In genomic region chr1:164613176-164613575, GRCh38 we compare ENCODE assay signal across 11 cellular contexts. TPM values are rescaled to one million over a fixed set of nuclear protein-coding genes. Genes with fewer than 3 reads are reported as not detected.
DNase-seq lines count a peak whose midpoint lies in the region; ATAC-seq, FAIRE-seq and TF ChIP-seq lines count a peak whose summit lies in the region.
"Had no signal": no experiment of that assay in that cellular context is flagged by ENCODE, and none has a peak within 500 bp of the region (broad histone marks: within the 10 kb centered on the region; RNA-seq: fewer than 3 reads in every experiment).

No MANE protein-coding gene starts in this region.

- no peaks in the 10 kb centered on the region for H3K27me3 ChIP-seq in cardiac muscle cell
- no peaks in the 10 kb centered on the region for H3K27me3 ChIP-seq in H1 (replicated peaks in 1 of 4; ENCODE audit: control insufficient read depth in 3 of 4, extremely low read depth in 1 of 4, insufficient read depth in 3 of 4, low read length in 3 of 4)
- H3K27me3 ChIP-seq in uterus: no peaks in the 10 kb centered on the region
- H3K27me3 ChIP-seq: dorsolateral prefrontal cortex had no signal

- H3K36me3 Mint-ChIP-seq in activated naive CD4-positive, alpha-beta T cell treated with anti-CD3 and anti-CD28 coated beads, Interleukin-2, amount 10 ng/mL, durations not matched to agents 7 days and 5 days: no peaks in the 10 kb centered on the region
- H3K36me3 Mint-ChIP-seq: activated naive CD4-positive, alpha-beta T cell treated with anti-CD3 and anti-CD28 coated beads, Interleukin-2, amount 50 U/mL, for 24 hours had no signal

- ATAC-seq in HG02588 (IDR thresholded peaks at IDR 0.05; ENCODE audit: unreplicated experiment): no peak

- peaks cover 23 to 28% of the 10 kb centered on the region in 2 experiments for H4K20me1 ChIP-seq in H1 (replicated peaks in 1 of 2; ENCODE audit: control insufficient read depth in 1 of 2, insufficient read depth in 2 of 2, low read length in 2 of 2)

- H3K4me3 ChIP-seq in cardiac muscle cell: no peak overlapping the region
- no peak overlapping the region for H3K4me3 ChIP-seq in H1 (ENCODE audit: extremely low read depth in 1 of 4, insufficient read depth in 2 of 4, low read depth in 3 of 4, low read length in 4 of 4)
- H3K4me3 ChIP-seq in uterus: no peak overlapping the region
- H3K4me3 ChIP-seq: dorsolateral prefrontal cortex had no signal

- H2BK5ac ChIP-seq in H1 (ENCODE audit: low read depth, low read length): peak overlapping the region; percentile 35; the same call in 1 of the 2 replicates

- H3K36me3 ChIP-seq in cardiac muscle cell (no peaks in the 10 kb centered on the region), H1 (ENCODE audit: control insufficient read depth in 2 of 4, insufficient read depth in 4 of 4, low read length in 3 of 4) (no peaks in the 10 kb centered on the region; a peak in 1 of 8 replicates), uterus (no peaks in the 10 kb centered on the region)

- peaks cover 13 to 97% of the 10 kb centered on the region in 2 experiments for H3K79me2 ChIP-seq in H1 (ENCODE audit: control insufficient read depth in 1 of 2, insufficient read depth in 2 of 2, low read length in 2 of 2)

- no peak overlapping the region for H3K18ac ChIP-seq in H1 (ENCODE audit: extremely low read depth, low read length)

- TF ChIP-seq CTCF in cardiac muscle cell (IDR thresholded peaks at IDR 0.05; ENCODE audit: low read depth, low read length) (no peak), H1 (IDR thresholded peaks at IDR 0.05; ENCODE audit: control extremely low read depth in 1 of 3, insufficient read depth in 1 of 3, low read depth in 1 of 3, low read length in 3 of 3) (no peak), uterus (IDR thresholded peaks at IDR 0.05) (no peak)

- no peak overlapping the region for H4K8ac ChIP-seq in H1 (ENCODE audit: extremely low read depth, insufficient read depth, low read length)

- no peak overlapping the region for H2BK120ac ChIP-seq in H1 (replicated peaks; ENCODE audit: low read depth, low read length)

- H2AK5ac ChIP-seq in H1 (ENCODE audit: low read depth, low read length): peak overlapping the region; percentile 82; the same call in 1 of the 2 replicates

- H3K4me1 ChIP-seq in cardiac muscle cell (ENCODE audit: low read depth): peaks cover 45% of the 10 kb centered on the region
- peaks cover 19 to 57% (median 43%) of the 10 kb centered on the region in 4 experiments for H3K4me1 ChIP-seq in H1 (replicated peaks in 1 of 4; ENCODE audit: control insufficient read depth in 3 of 4, insufficient read depth in 4 of 4, low read length in 3 of 4)
- H3K4me1 ChIP-seq in uterus: peaks cover 14 to 32% of the 10 kb centered on the region in 2 donors

- H3K4me1 Mint-ChIP-seq in activated naive CD4-positive, alpha-beta T cell treated with anti-CD3 and anti-CD28 coated beads, Interleukin-2, amount 10 ng/mL, durations not matched to agents 7 days and 5 days: no peaks in the 10 kb centered on the region
- H3K4me1 Mint-ChIP-seq: activated naive CD4-positive, alpha-beta T cell treated with anti-CD3 and anti-CD28 coated beads, Interleukin-2, amount 50 U/mL, for 24 hours had no signal

- DNase-seq in cardiac muscle cell (ENCODE audit: low read depth in 1 of 2, low spot score in 1 of 2): no peak
- no peak for DNase-seq in cardiac septum (ENCODE audit: low spot score)
- no peak for DNase-seq in H1 (ENCODE audit: low read depth in 1 of 2, low spot score in 2 of 2)
- DNase-seq in mucosa of gallbladder (ENCODE audit: low spot score): peak; percentile 67
- no peak for DNase-seq in uterus
- no peak for DNase-seq in activated naive CD4-positive, alpha-beta T cell treated with anti-CD3 and anti-CD28 coated beads, Interleukin-2, amount 10 ng/mL, durations not matched to agents 7 days and 5 days
- DNase-seq in NCI-H146 (lab: John Stamatoyannopoulos, UW): no peak
- DNase-seq: dorsolateral prefrontal cortex had no signal

- H3K27ac ChIP-seq in cardiac muscle cell (peak overlapping the region; percentile 37), H1 (ENCODE audit: low read depth, low read length) (no peak overlapping the region), uterus (peak overlapping the region; percentile 75 to 83)
- H3K27ac ChIP-seq: dorsolateral prefrontal cortex had no signal

- H3K4me2 ChIP-seq in H1 (ENCODE audit: insufficient read depth in 1 of 2, low read depth in 2 of 2, low read length in 2 of 2): peak overlapping the region in 1 of 2 experiments; percentile 30; a peak in 2 of 4 replicates

- H3K4me3 Mint-ChIP-seq in activated naive CD4-positive, alpha-beta T cell treated with anti-CD3 and anti-CD28 coated beads, Interleukin-2, amount 10 ng/mL, durations not matched to agents 7 days and 5 days: no peak overlapping the region
- H3K4me3 Mint-ChIP-seq: activated naive CD4-positive, alpha-beta T cell treated with anti-CD3 and anti-CD28 coated beads, Interleukin-2, amount 50 U/mL, for 24 hours had no signal

- no peak overlapping the region for H3K27ac Mint-ChIP-seq in activated naive CD4-positive, alpha-beta T cell treated with anti-CD3 and anti-CD28 coated beads, Interleukin-2, amount 10 ng/mL, durations not matched to agents 7 days and 5 days
- H3K27ac Mint-ChIP-seq: activated naive CD4-positive, alpha-beta T cell treated with anti-CD3 and anti-CD28 coated beads, Interleukin-2, amount 50 U/mL, for 24 hours had no signal

- no peak overlapping the region for H3K23ac ChIP-seq in H1 (ENCODE audit: insufficient read length)

- TF ChIP-seq POLR2A in H1 (IDR thresholded peaks at IDR 0.05; ENCODE audit: control extremely low read depth in 1 of 2, low read depth in 2 of 2, low read length in 2 of 2) (no peak), uterus (IDR thresholded peaks at IDR 0.05) (no peak)

- no peaks in the 10 kb centered on the region for H3K27me3 Mint-ChIP-seq in activated naive CD4-positive, alpha-beta T cell treated with anti-CD3 and anti-CD28 coated beads, Interleukin-2, amount 10 ng/mL, durations not matched to agents 7 days and 5 days
- H3K27me3 Mint-ChIP-seq: activated naive CD4-positive, alpha-beta T cell treated with anti-CD3 and anti-CD28 coated beads, Interleukin-2, amount 50 U/mL, for 24 hours had no signal

- no peaks in the 10 kb centered on the region for H3K9me3 Mint-ChIP-seq in activated naive CD4-positive, alpha-beta T cell treated with anti-CD3 and anti-CD28 coated beads, Interleukin-2, amount 10 ng/mL, durations not matched to agents 7 days and 5 days
- H3K9me3 Mint-ChIP-seq: activated naive CD4-positive, alpha-beta T cell treated with anti-CD3 and anti-CD28 coated beads, Interleukin-2, amount 50 U/mL, for 24 hours had no signal

- H3K14ac ChIP-seq in H1 (ENCODE audit: insufficient read length): no peak overlapping the region

- no peak overlapping the region for H3K9ac ChIP-seq in H1 (replicated peaks in 1 of 4; ENCODE audit: extremely low read depth in 1 of 4, low read depth in 3 of 4, low read length in 3 of 4)

- TF ChIP-seq RAD21 in H1 (IDR thresholded peaks at IDR 0.05 in 1 of 2, conservative IDR thresholded peaks at IDR 0.05 in 1 of 2; ENCODE audit: low read depth in 2 of 2, low read length in 2 of 2): no peak

- CTCF ChIA-PET in H1 (lab: Charles Lee; ENCODE audit: partially characterized antibody): interaction anchor here (0.6 to 3.5 kb wide), 5 partner anchors 10 to 296 kb away, joined by 3 to 16 read pairs (median 5); no protein-coding TSS in a partner anchor
- CTCF ChIA-PET in activated naive CD4-positive, alpha-beta T cell treated with anti-CD3 and anti-CD28 coated beads, Interleukin-2, amount 10 ng/mL, durations not matched to agents 7 days and 5 days (lab: Charles Lee): no interaction called here

- peak overlapping the region; percentile 65 for H2BK12ac ChIP-seq in H1 (ENCODE audit: low read depth, low read length)

- H2BK20ac ChIP-seq in H1 (ENCODE audit: low read length): no peak overlapping the region

- H4K5ac ChIP-seq in H1 (ENCODE audit: insufficient read length, low read depth, low read length): no peak overlapping the region

- no peaks in the 10 kb centered on the region; the same call in 1 of the 2 replicates for H3K23me2 ChIP-seq in H1 (ENCODE audit: low read depth, low read length)

- no peak for TF ChIP-seq EP300 in H1 (IDR thresholded peaks at IDR 0.05; ENCODE audit: borderline replicate concordance in 1 of 2, low read depth in 2 of 2, low read length in 2 of 2)

- WGBS in H1 (ENCODE audit: extremely low coverage in 1 of 2, insufficient coverage in 1 of 2, insufficient read length in 1 of 2, insufficient replicate concordance in 2 of 2, low coverage in 1 of 2, low lambda C conversion rate in 2 of 2, missing lambda C conversion rate in 1 of 2), 2 experiments: 68% methylated on average over 3 of the region's 3 CpGs; no CpG with 5 or more reads in 1 of the 2 experiments

- POLR2A ChIA-PET in H1 (lab: Charles Lee; ENCODE audit: partially characterized antibody): interaction anchor here (0.9 to 2.9 kb wide), 3 partner anchors 11 to 64 kb away, joined by 3 to 15 read pairs (median 3); no protein-coding TSS in a partner anchor

- peaks cover 5% of the 10 kb centered on the region for H3K79me1 ChIP-seq in H1 (ENCODE audit: low read depth, low read length)

- H3K4ac ChIP-seq in H1 (replicated peaks; ENCODE audit: insufficient read length, low read depth, low read length): no peak overlapping the region

- 0 out of 2 replicates have a peak overlapping the region, but pooled peaks have one; percentile 67 for H2BK15ac ChIP-seq in H1 (ENCODE audit: low read length)

- H4K91ac ChIP-seq in H1 (replicated peaks; ENCODE audit: insufficient read length, low read length): no peak overlapping the region

- H3K56ac ChIP-seq in H1 (replicated peaks; ENCODE audit: insufficient read length, low read depth, low read length): no peak overlapping the region

- no peak for FAIRE-seq in H1 (lab: Jason Lieb, UNC)
- FAIRE-seq: G401.6 had no signal

- no peak overlapping the region for H2AFZ ChIP-seq in H1 (ENCODE audit: low read length)

- H3K9me3 ChIP-seq in cardiac muscle cell (ENCODE audit: low read depth) (no peaks in the 10 kb centered on the region), H1 (ENCODE audit: insufficient read depth in 2 of 2, low read depth in 1 of 2, low read length in 1 of 2) (no peaks in the 10 kb centered on the region), uterus (no peaks in the 10 kb centered on the region)

- intact Hi-C loops in cardiac septum (cut with DNase I) (loop anchor here (10.0 kb wide), 1 partner anchor 302 kb away; no protein-coding TSS in a partner anchor), uterus (cut with DNase I; ENCODE audit: low total_unique reads) (loop anchor here (10.0 kb wide), 1 partner anchor 48 kb away; no protein-coding TSS in a partner anchor)

RNA-seq across cellular contexts. Expression of gene PBX1, which starts 54.2 kb away (rescaled TPM):
- 147 and 182 TPM in 2 replicates for total RNA-seq in cardiac muscle cell
- polyA plus RNA-seq in cardiac muscle cell: 43.5 and 54.5 TPM in 2 replicates
- total RNA-seq in cardiac septum: 52.2 TPM
- 118 and 124 TPM in 2 replicates for total RNA-seq in H1 (2021; fragmentation: NEBNext Ultra II Directional; extraction: Animal tissue kit (Norgen Biotek cat#: 25700))
- polyA plus RNA-seq in H1 (2011; rRNA removed): 80.1 and 87.4 TPM in 2 replicates
- polyA plus RNA-seq in H1 (2011; cell fraction: cytosol; rRNA removed): 74.1 TPM
- polyA plus RNA-seq in H1 (2011; cell fraction: nucleus; rRNA removed): 95.6 TPM
- 77.4 to 111 TPM (median 91.6 TPM) in 4 replicates for polyA plus RNA-seq in H1 (2012, experiment 1 of 2)
- 28.4 TPM for polyA plus RNA-seq in H1 (2012, experiment 2 of 2)
- polyA plus RNA-seq in H1 (2013, experiment 1 of 2): 54.3 TPM
- 50.2 TPM for polyA plus RNA-seq in H1 (2013, experiment 2 of 2)
- 219 and 238 TPM in 2 replicates for polyA minus RNA-seq in H1 (2011; rRNA and poly(A)+ RNA removed)
- 79.4 TPM for polyA minus RNA-seq in H1 (2011; cell fraction: cytosol; rRNA and poly(A)+ RNA removed)
- 225 TPM for polyA minus RNA-seq in H1 (2011; cell fraction: nucleus; rRNA and poly(A)+ RNA removed)
- 175 TPM for total RNA-seq in mucosa of gallbladder
- total RNA-seq in uterus: 100 to 1,000 TPM; 122 to 831 (median 207) TPM
